ENCODE assay signal across 8 cellular contexts in the genomic region with DNA sequence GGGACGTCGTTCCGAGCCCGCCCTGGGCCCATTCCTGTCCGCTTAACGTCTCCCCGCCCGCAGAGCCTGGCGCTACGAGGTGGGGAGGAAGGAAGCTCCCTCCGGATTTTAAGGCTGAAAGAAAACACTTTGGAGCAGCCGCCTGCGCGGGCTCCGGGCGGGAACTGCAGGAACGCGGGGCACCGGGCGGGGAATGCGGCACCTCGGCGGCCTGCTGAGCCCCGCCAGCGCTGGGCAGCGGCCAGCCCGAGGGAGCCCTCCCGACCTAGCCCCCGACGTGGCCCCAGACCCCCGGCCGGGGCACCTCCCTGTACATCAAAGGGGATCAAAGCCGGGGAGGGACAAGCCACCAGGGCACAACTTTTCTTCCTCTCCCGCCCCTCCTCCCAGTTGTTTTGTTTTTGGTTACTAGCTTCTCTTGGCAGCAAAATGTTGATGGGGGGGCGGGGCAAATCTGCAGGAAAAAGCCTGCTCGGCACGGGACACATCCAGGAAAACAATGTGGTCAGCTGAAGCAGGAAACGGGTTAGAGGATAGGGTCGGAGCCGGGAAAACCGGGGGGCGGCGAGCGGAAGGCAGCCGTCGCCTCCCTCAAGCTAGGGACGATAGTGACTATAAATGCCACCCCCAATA. TPM values are rescaled to one million over a fixed set of nuclear protein-coding genes. Genes with fewer than 3 reads are reported as not detected.
DNase-seq lines count a peak whose midpoint lies in the region; TF ChIP-seq lines count a peak whose summit lies in the region.
"Not testable (repeated sequence)": the region's sequence is repeated elsewhere in the genome, so short reads cannot be mapped to it uniquely, and the experiment has no call there.

No MANE protein-coding gene starts in this region.

- not testable (repeated sequence) for H3K27me3 Mint-ChIP-seq in activated T-cell treated with anti-CD3 and anti-CD28 coated beads, Interleukin-2, amount 50 U/mL, for 24 hours

- not testable (repeated sequence) for BruUV-seq in A673 (replicated peaks; lab: Mats Ljungman, UMichigan)

- TF ChIP-seq CTCF in A673 (conservative IDR thresholded peaks at IDR 0.05; ENCODE audit: low read depth, low read length); choroid plexus epithelial cell (conservative IDR thresholded peaks at IDR 0.05; ENCODE audit: low read depth, low read length); right atrium auricular region (IDR thresholded peaks at IDR 0.05); smooth muscle cell (IDR thresholded peaks at IDR 0.05; ENCODE audit: borderline replicate concordance, insufficient read depth, poor library complexity, severe bottlenecking): not testable (repeated sequence)

- not testable (repeated sequence) for H3K4me1 ChIP-seq in A673 (ENCODE audit: insufficient read depth, low read length, poor library complexity, severe bottlenecking); right atrium auricular region; smooth muscle cell (ENCODE audit: low read depth)

- intact Hi-C loops in A673 (cut with micrococcal nuclease; ENCODE audit: unreplicated experiment) = not testable (repeated sequence)

- not testable (repeated sequence) for H3K79me2 ChIP-seq in smooth muscle cell (ENCODE audit: low read depth)

- not testable (repeated sequence) for H3K9me3 ChIP-seq in A673 (ENCODE audit: low read depth, low read length, poor library complexity, severe bottlenecking); right atrium auricular region; smooth muscle cell (replicated peaks; ENCODE audit: low read depth)

- H3K36me3 Mint-ChIP-seq in activated T-cell treated with anti-CD3 and anti-CD28 coated beads, Interleukin-2, amount 50 U/mL, for 24 hours (ENCODE audit: low read depth) = not testable (repeated sequence)

- H3F3A ChIP-seq in smooth muscle cell (ENCODE audit: low read depth) = not testable (repeated sequence)

- peak overlapping the region; percentile 81 for H3K4me2 ChIP-seq in smooth muscle cell

- H3K4me3 ChIP-seq in A673 (ENCODE audit: low read depth, low read length, poor library complexity, severe bottlenecking) (peak overlapping the region; percentile 40), H7 (ENCODE audit: insufficient read depth, low read depth, low read length) (peak overlapping the region; percentile 36), choroid plexus epithelial cell (ENCODE audit: low read depth, low read length) (peak overlapping the region; percentile 51), right atrium auricular region (peak overlapping the region; percentile 45 to 53), smooth muscle cell (peak overlapping the region; percentile 51)

- not testable (repeated sequence) for H2AFZ ChIP-seq in smooth muscle cell (ENCODE audit: low read depth)

- H3K4me3 Mint-ChIP-seq in activated T-cell treated with anti-CD3 and anti-CD28 coated beads, Interleukin-2, amount 50 U/mL, for 24 hours = peak overlapping the region; percentile 77

- 0% methylated on average over 8 of the region's 47 CpGs for WGBS in smooth muscle cell (ENCODE audit: low lambda C conversion rate)

- not testable (repeated sequence) for H3K27me3 ChIP-seq in A673 (replicated peaks; ENCODE audit: insufficient read depth, low read depth, low read length, poor library complexity); H7 (ENCODE audit: control insufficient read depth, insufficient read depth, low read length); right atrium auricular region; smooth muscle cell (ENCODE audit: low read depth)

- not testable (repeated sequence) for H4K20me1 ChIP-seq in smooth muscle cell (ENCODE audit: low read depth)

- not testable (repeated sequence) for H3K27ac Mint-ChIP-seq in activated T-cell treated with anti-CD3 and anti-CD28 coated beads, Interleukin-2, amount 50 U/mL, for 24 hours

- not testable (repeated sequence) for H3K9ac ChIP-seq in smooth muscle cell (ENCODE audit: low read depth)

- H3K36me3 ChIP-seq in A673 (ENCODE audit: insufficient read depth, low read length, poor library complexity, severe bottlenecking); H7 (replicated peaks; ENCODE audit: control insufficient read depth, insufficient read depth, low read length); right atrium auricular region; smooth muscle cell (ENCODE audit: low read depth): not testable (repeated sequence)

- not testable (repeated sequence) for H3K27ac ChIP-seq in A673 (ENCODE audit: low read depth, low read length, poor library complexity, severe bottlenecking); smooth muscle cell (ENCODE audit: low read depth)
- H3K27ac ChIP-seq in right atrium auricular region = peak overlapping the region; percentile 39 to 43

- CTCF ChIA-PET in A673 (lab: Charles Lee) = not testable (repeated sequence)

- H3K9me3 Mint-ChIP-seq in activated T-cell treated with anti-CD3 and anti-CD28 coated beads, Interleukin-2, amount 50 U/mL, for 24 hours = not testable (repeated sequence)

- DNase-seq in A673 (ENCODE audit: low spot score) (peak; percentile 21), RPMI8226 (peak; percentile 2), choroid plexus epithelial cell (ENCODE audit: low read depth) (peak; percentile 2), right atrium auricular region (ENCODE audit: low spot score) (peak; percentile 83), myocyte (ENCODE audit: low read depth) (peak; percentile 4)
- not testable (repeated sequence) for DNase-seq in H7; smooth muscle cell (lab: John Stamatoyannopoulos, UW; ENCODE audit: unreplicated experiment)
- DNase-seq in activated T-cell treated with anti-CD3 and anti-CD28 coated beads, Interleukin-2, amount 50 U/mL, for 24 hours = peak; percentile 31

- POLR2A ChIA-PET in A673 (lab: Charles Lee; ENCODE audit: low non-redundant PET) = not testable (repeated sequence)

- H3K4me1 Mint-ChIP-seq in activated T-cell treated with anti-CD3 and anti-CD28 coated beads, Interleukin-2, amount 50 U/mL, for 24 hours (ENCODE audit: low read depth) = not testable (repeated sequence)

RNA-seq across cellular contexts. Expression of a gene that starts 1.5 kb away (rescaled TPM):
- total RNA-seq in A673 (2021) (72.2 and 72.9 TPM in 2 replicates), right atrium auricular region (10 to 100 TPM in 1 of 2 donors, 1 to 10 TPM in 1; 5.0 to 12.1 TPM), myocyte (24.4 and 32.0 TPM in 2 replicates), smooth muscle cell (49.6 and 50.3 TPM in 2 replicates)
- 34.5 and 47.0 TPM in 2 replicates for total RNA-seq in H7 (2014; rRNA removed; shearing (Covaris generic))
- 23.3 TPM for polyA plus RNA-seq in myocyte (2012)
- polyA plus RNA-seq in smooth muscle cell = 8.8 and 9.6 TPM in 2 replicates

RNA-seq across cellular contexts. Expression of a gene that starts 2.1 kb away (rescaled TPM):
- 8.6 and 11.9 TPM in 2 replicates for total RNA-seq in A673 (2021)
- 13.6 and 22.8 TPM in 2 replicates for total RNA-seq in H7 (2014; rRNA removed; shearing (Covaris generic))
- total RNA-seq in right atrium auricular region = not detected
- 0.31 TPM in 1 of 2 replicates, not detected in the other for total RNA-seq in myocyte
- 0.11 TPM for polyA plus RNA-seq in myocyte (2012)
- total RNA-seq in smooth muscle cell = 0.54 and 0.67 TPM in 2 replicates
- 0.26 and 0.50 TPM in 2 replicates for polyA plus RNA-seq in smooth muscle cell
